In the genomic region with DNA sequence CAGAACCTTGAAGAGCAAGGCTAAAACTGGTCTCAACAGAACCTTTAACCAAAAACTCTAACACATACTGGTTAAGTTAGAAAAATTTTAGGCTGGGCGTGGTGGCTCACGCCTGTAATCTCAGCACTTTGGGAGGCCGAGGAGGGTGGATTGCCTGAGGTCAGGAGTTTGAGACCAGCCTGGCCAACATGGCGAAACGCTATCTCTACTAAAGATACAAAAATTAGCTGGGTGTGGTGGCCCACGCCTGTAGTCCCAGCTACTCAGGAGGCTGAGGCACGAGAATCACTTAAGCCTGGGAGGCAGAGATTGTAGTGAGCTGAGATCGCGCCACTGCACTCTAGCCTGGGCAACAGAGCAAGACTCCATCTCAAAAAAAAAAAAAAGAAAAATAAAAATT, we compare ENCODE assay signal across 6 cellular contexts. TPM values are rescaled to one million over a fixed set of nuclear protein-coding genes. Genes with fewer than 3 reads are reported as not detected.
DNase-seq lines count a peak whose midpoint lies in the region; ATAC-seq and TF ChIP-seq lines count a peak whose summit lies in the region.
"Not testable (repeated sequence)": the region's sequence is repeated elsewhere in the genome, so short reads cannot be mapped to it uniquely, and the experiment has no call there.

No MANE protein-coding gene starts in this region.

- H3K23ac ChIP-seq in mesenchymal stem cell (ENCODE audit: low read length in 2 of 2) = not testable (repeated sequence)

- H2BK120ac ChIP-seq in mesenchymal stem cell (ENCODE audit: low read depth, low read length) = not testable (repeated sequence)

- peaks cover 19% of the 10 kb centered on the region for H3K36me3 ChIP-seq in CD8-positive, alpha-beta memory T cell (ENCODE audit: insufficient read depth, low read length)
- H3K36me3 ChIP-seq in SU-DHL-6 (ENCODE audit: low read length) = peaks cover 36% of the 10 kb centered on the region
- peaks cover 24 to 52% of the 10 kb centered on the region in 2 experiments for H3K36me3 ChIP-seq in mesenchymal stem cell (ENCODE audit: control insufficient read depth in 1 of 2, insufficient read depth in 2 of 2, low read depth in 1 of 2, low read length in 2 of 2)

- not testable (repeated sequence) for H3F3A ChIP-seq in SU-DHL-6 (ENCODE audit: insufficient read depth)

- H2BK5ac ChIP-seq in mesenchymal stem cell (ENCODE audit: low read depth, low read length, poor library complexity, severe bottlenecking) = not testable (repeated sequence)

- peak overlapping the region; percentile 5 for H3K4me2 ChIP-seq in SU-DHL-6 (ENCODE audit: low read depth, low read length, poor library complexity, severe bottlenecking)
- H3K4me2 ChIP-seq in mesenchymal stem cell (ENCODE audit: low read length, poor library complexity, severe bottlenecking) = not testable (repeated sequence)

- not testable (repeated sequence) for H3K27ac ChIP-seq in CD8-positive, alpha-beta memory T cell (ENCODE audit: low read depth, low read length); SU-DHL-6 (ENCODE audit: low read depth, low read length); mesenchymal stem cell (ENCODE audit: low read length, poor library complexity, severe bottlenecking)

- peak overlapping the region; percentile 79 to 99 (median 89) for H3K4me3 Mint-ChIP-seq in CD8-positive, alpha-beta memory T cell
- H3K4me3 Mint-ChIP-seq in activated T-cell treated with anti-CD3 and anti-CD28 coated beads, Interleukin-2, amount 50 U/mL, for 24 hours = peak overlapping the region; percentile 74
- H3K4me3 Mint-ChIP-seq in MCF 10A (ENCODE audit: unreplicated experiment) = not testable (repeated sequence)
- H3K4me3 Mint-ChIP-seq in stimulated activated naive CD8-positive, alpha-beta T cell treated with anti-CD3 and anti-CD28 coated beads, Interleukin-15, amount 100 ng/mL, for 72 hours = peak overlapping the region; percentile 91 to 95

- DNase-seq in CD8-positive, alpha-beta memory T cell; MCF 10A (ENCODE audit: unreplicated experiment); mesenchymal stem cell; stimulated activated naive CD8-positive, alpha-beta T cell treated with anti-CD3 and anti-CD28 coated beads, Interleukin-15, amount 100 ng/mL, for 72 hours: not testable (repeated sequence)
- DNase-seq in activated T-cell treated with anti-CD3 and anti-CD28 coated beads, Interleukin-2, amount 50 U/mL, for 24 hours = peak; percentile 26

- not testable (repeated sequence) for H3K18ac ChIP-seq in mesenchymal stem cell (ENCODE audit: low read depth in 1 of 2, low read length in 2 of 2)

- H4K91ac ChIP-seq in mesenchymal stem cell (ENCODE audit: low read length) = not testable (repeated sequence)

- peak overlapping the region; percentile 49 for H3K4me3 ChIP-seq in CD8-positive, alpha-beta memory T cell (ENCODE audit: low read length)
- H3K4me3 ChIP-seq in SU-DHL-6 (ENCODE audit: insufficient read depth, low read length, poor library complexity, severe bottlenecking); mesenchymal stem cell (ENCODE audit: insufficient read depth in 1 of 2, low read depth in 1 of 2, low read length in 2 of 2): not testable (repeated sequence)

- not testable (repeated sequence) for ATAC-seq in stimulated activated naive CD8-positive, alpha-beta T cell treated with anti-CD3 and anti-CD28 coated beads, Interleukin-15, amount 100 ng/mL, for 72 hours

- CTCF ChIA-PET in CD8-positive, alpha-beta memory T cell (lab: Charles Lee) = interaction anchor here (0.7 to 4.7 kb wide), 9 partner anchors 9 to 50 kb away, joined by 3 to 22 read pairs (median 6); no protein-coding TSS in a partner anchor
- CTCF ChIA-PET in MCF 10A (lab: Yijun Ruan, JAX) = not testable (repeated sequence)

- not testable (repeated sequence) for H4K8ac ChIP-seq in mesenchymal stem cell (ENCODE audit: low read length)

- H3K14ac ChIP-seq in mesenchymal stem cell (ENCODE audit: low read length in 2 of 2) = not testable (repeated sequence)

- H3K9me2 ChIP-seq in SU-DHL-6 (replicated peaks; ENCODE audit: insufficient read depth, low read length) = not testable (repeated sequence)

- H3K9me3 ChIP-seq in CD8-positive, alpha-beta memory T cell (ENCODE audit: low read length); SU-DHL-6 (ENCODE audit: insufficient read depth, low read length); mesenchymal stem cell (ENCODE audit: control insufficient read depth, low read length): not testable (repeated sequence)

- peaks cover 9 to 84% (median 20%) of the 10 kb centered on the region in 3 donors for H3K36me3 Mint-ChIP-seq in CD8-positive, alpha-beta memory T cell
- peaks cover 99% of the 10 kb centered on the region for H3K36me3 Mint-ChIP-seq in activated T-cell treated with anti-CD3 and anti-CD28 coated beads, Interleukin-2, amount 50 U/mL, for 24 hours (ENCODE audit: low read depth)
- peaks cover 78% of the 10 kb centered on the region for H3K36me3 Mint-ChIP-seq in MCF 10A (ENCODE audit: insufficient read depth, unreplicated experiment)

- not testable (repeated sequence) for BruUV-seq in MCF 10A (replicated peaks; lab: Mats Ljungman, UMichigan)

- POLR2A ChIA-PET in CD8-positive, alpha-beta memory T cell (lab: Charles Lee) = interaction anchor here (0.7 to 2.1 kb wide), 8 partner anchors 10 to 52 kb away, joined by 3 to 9 read pairs (median 4); partner anchors contain the start of genes GLYCTK and TWF2
- POLR2A ChIA-PET in MCF 10A (lab: Yijun Ruan, JAX) = interaction anchor here (0.8 to 1.5 kb wide), 2 partner anchors 24 to 34 kb away, joined by 3 to 6 read pairs; no protein-coding TSS in a partner anchor

- not testable (repeated sequence) for H3K4ac ChIP-seq in mesenchymal stem cell (ENCODE audit: low read depth in 1 of 2, low read length in 2 of 2)

- not testable (repeated sequence) for H3K79me1 ChIP-seq in mesenchymal stem cell (replicated peaks; ENCODE audit: low read length, poor library complexity, severe bottlenecking)

- 100% methylated on average over 7 of the region's 9 CpGs for WGBS in mesenchymal stem cell

- H3K27me3 Mint-ChIP-seq in CD8-positive, alpha-beta memory T cell; activated T-cell treated with anti-CD3 and anti-CD28 coated beads, Interleukin-2, amount 50 U/mL, for 24 hours; MCF 10A (ENCODE audit: insufficient read depth, unreplicated experiment); stimulated activated naive CD8-positive, alpha-beta T cell treated with anti-CD3 and anti-CD28 coated beads, Interleukin-15, amount 100 ng/mL, for 72 hours: not testable (repeated sequence)

- H3K9me3 Mint-ChIP-seq in CD8-positive, alpha-beta memory T cell; activated T-cell treated with anti-CD3 and anti-CD28 coated beads, Interleukin-2, amount 50 U/mL, for 24 hours; MCF 10A (ENCODE audit: unreplicated experiment); stimulated activated naive CD8-positive, alpha-beta T cell treated with anti-CD3 and anti-CD28 coated beads, Interleukin-15, amount 100 ng/mL, for 72 hours: not testable (repeated sequence)

- not testable (repeated sequence) for TF ChIP-seq CTCF in SU-DHL-6 (IDR thresholded peaks at IDR 0.05; ENCODE audit: insufficient read depth, low read length, poor library complexity, severe bottlenecking); MCF 10A (IDR thresholded peaks at IDR 0.05; ENCODE audit: unreplicated experiment)

- H3K9ac ChIP-seq in SU-DHL-6 (ENCODE audit: low read length) = not testable (repeated sequence)
- peak overlapping the region; percentile 62 for H3K9ac ChIP-seq in mesenchymal stem cell (ENCODE audit: low read length)

- H2BK15ac ChIP-seq in mesenchymal stem cell (ENCODE audit: low read depth, poor library complexity, severe bottlenecking) = not testable (repeated sequence)

- not testable (repeated sequence) for H3K27me3 ChIP-seq in CD8-positive, alpha-beta memory T cell (ENCODE audit: insufficient read depth, low read length, poor library complexity, severe bottlenecking); SU-DHL-6 (ENCODE audit: low read length); mesenchymal stem cell (ENCODE audit: control insufficient read depth in 1 of 2, insufficient read depth in 1 of 2, low read length in 2 of 2)

- H2AFZ ChIP-seq in SU-DHL-6 (ENCODE audit: low read depth, low read length, severe bottlenecking); mesenchymal stem cell (ENCODE audit: low read depth, low read length): not testable (repeated sequence)

- peaks cover 76% of the 10 kb centered on the region for H3K4me1 ChIP-seq in CD8-positive, alpha-beta memory T cell (ENCODE audit: insufficient read depth, low read length)
- not testable (repeated sequence) for H3K4me1 ChIP-seq in mesenchymal stem cell (ENCODE audit: control insufficient read depth, insufficient read depth, low read depth, low read length)

- peaks cover 72 to 89% (median 83%) of the 10 kb centered on the region in 3 donors for H3K4me1 Mint-ChIP-seq in CD8-positive, alpha-beta memory T cell
- peaks cover 81% of the 10 kb centered on the region for H3K4me1 Mint-ChIP-seq in activated T-cell treated with anti-CD3 and anti-CD28 coated beads, Interleukin-2, amount 50 U/mL, for 24 hours (ENCODE audit: low read depth)
- peaks cover 22% of the 10 kb centered on the region for H3K4me1 Mint-ChIP-seq in MCF 10A (ENCODE audit: insufficient read depth, unreplicated experiment)
- H3K4me1 Mint-ChIP-seq in stimulated activated naive CD8-positive, alpha-beta T cell treated with anti-CD3 and anti-CD28 coated beads, Interleukin-15, amount 100 ng/mL, for 72 hours = peaks cover 73% of the 10 kb centered on the region

- not testable (repeated sequence) for H2AK5ac ChIP-seq in mesenchymal stem cell (ENCODE audit: low read length, severe bottlenecking)

- peak overlapping the region; percentile 90 to 99 (median 94) for H3K27ac Mint-ChIP-seq in CD8-positive, alpha-beta memory T cell
- H3K27ac Mint-ChIP-seq in activated T-cell treated with anti-CD3 and anti-CD28 coated beads, Interleukin-2, amount 50 U/mL, for 24 hours = peak overlapping the region; percentile 97
- peak overlapping the region; percentile 39 for H3K27ac Mint-ChIP-seq in MCF 10A (ENCODE audit: low read depth, unreplicated experiment)
- peak overlapping the region; percentile 53 to 76 for H3K27ac Mint-ChIP-seq in stimulated activated naive CD8-positive, alpha-beta T cell treated with anti-CD3 and anti-CD28 coated beads, Interleukin-15, amount 100 ng/mL, for 72 hours

- not testable (repeated sequence) for H2BK12ac ChIP-seq in mesenchymal stem cell (ENCODE audit: low read length in 2 of 2)

- H3K79me2 ChIP-seq in SU-DHL-6 (ENCODE audit: insufficient read depth, low read length) = peaks cover 99% of the 10 kb centered on the region

- peaks cover 43% of the 10 kb centered on the region for H4K20me1 ChIP-seq in SU-DHL-6 (ENCODE audit: low read depth, low read length)

- intact Hi-C loops in MCF 10A (cut with micrococcal nuclease) = not testable (repeated sequence)

RNA-seq across cellular contexts. Expression of gene WDR82, which starts 6.3 kb away (rescaled TPM):
- total RNA-seq in CD8-positive, alpha-beta memory T cell = 100 to 1,000 TPM; 133 to 140 TPM
- 133 TPM for polyA plus RNA-seq in CD8-positive, alpha-beta memory T cell
- 60.7 and 62.5 TPM in 2 replicates for total RNA-seq in MCF 10A (2022)
- polyA plus RNA-seq in mesenchymal stem cell (2013, experiment 1 of 2) = 29.2 TPM
- polyA plus RNA-seq in mesenchymal stem cell (2013, experiment 2 of 2) = 30.0 TPM

RNA-seq across cellular contexts. Expression of gene GLYCTK, which starts 15.5 kb away (rescaled TPM):
- 10 to 100 TPM; 21.2 to 21.4 TPM for total RNA-seq in CD8-positive, alpha-beta memory T cell
- 9.7 TPM for polyA plus RNA-seq in CD8-positive, alpha-beta memory T cell
- 17.6 and 20.5 TPM in 2 replicates for total RNA-seq in MCF 10A (2022)
- polyA plus RNA-seq in mesenchymal stem cell (2013, experiment 1 of 2) = 2.2 TPM
- polyA plus RNA-seq in mesenchymal stem cell (2013, experiment 2 of 2) = 2.4 TPM

RNA-seq across cellular contexts. Expression of gene PPM1M, which starts 26.6 kb away (rescaled TPM):
- total RNA-seq in CD8-positive, alpha-beta memory T cell = 10 to 100 TPM; 56.6 to 60.8 TPM
- 81.8 TPM for polyA plus RNA-seq in CD8-positive, alpha-beta memory T cell
- total RNA-seq in MCF 10A (2022) = 10.4 and 14.0 TPM in 2 replicates
- polyA plus RNA-seq in mesenchymal stem cell (2013, experiment 1 of 2) = 11.3 TPM
- 10.9 TPM for polyA plus RNA-seq in mesenchymal stem cell (2013, experiment 2 of 2)

RNA-seq across cellular contexts. Expression of gene TWF2, which starts 33.2 kb away (rescaled TPM):
- total RNA-seq in CD8-positive, alpha-beta memory T cell = 100 to 1,000 TPM in 1 of 2 experiments, 10 to 100 TPM in 1; 98.2 to 101 TPM
- 138 TPM for polyA plus RNA-seq in CD8-positive, alpha-beta memory T cell
- total RNA-seq in MCF 10A (2022) = 30.5 and 47.0 TPM in 2 replicates
- polyA plus RNA-seq in mesenchymal stem cell (2013, experiment 1 of 2) = 91.9 TPM
- 91.8 TPM for polyA plus RNA-seq in mesenchymal stem cell (2013, experiment 2 of 2)

RNA-seq across cellular contexts. Expression of gene DNAH1, which starts 43.9 kb away (rescaled TPM):
- total RNA-seq in CD8-positive, alpha-beta memory T cell = 1 to 10 TPM; 7.0 TPM
- 1.0 TPM for polyA plus RNA-seq in CD8-positive, alpha-beta memory T cell
- 3.0 and 7.6 TPM in 2 replicates for total RNA-seq in MCF 10A (2022)
- polyA plus RNA-seq in mesenchymal stem cell (2013, experiment 1 of 2) = 1.0 TPM
- 1.0 TPM for polyA plus RNA-seq in mesenchymal stem cell (2013, experiment 2 of 2)

Comparison
In these comparisons a context has a peak if more than half of its experiments do, and no peak if none do; other contexts are left out.
1. H3K27ac Mint-ChIP-seq: peak in every context shown above with its lines; median percentile 97 in activated T-cell treated with anti-CD3 and anti-CD28 coated beads, Interleukin-2, amount 50 U/mL, for 24 hours; 94 in CD8-positive, alpha-beta memory T cell; 64 in stimulated activated naive CD8-positive, alpha-beta T cell treated with anti-CD3 and anti-CD28 coated beads, Interleukin-15, amount 100 ng/mL, for 72 hours; 39 in MCF 10A.